In the genomic region with DNA sequence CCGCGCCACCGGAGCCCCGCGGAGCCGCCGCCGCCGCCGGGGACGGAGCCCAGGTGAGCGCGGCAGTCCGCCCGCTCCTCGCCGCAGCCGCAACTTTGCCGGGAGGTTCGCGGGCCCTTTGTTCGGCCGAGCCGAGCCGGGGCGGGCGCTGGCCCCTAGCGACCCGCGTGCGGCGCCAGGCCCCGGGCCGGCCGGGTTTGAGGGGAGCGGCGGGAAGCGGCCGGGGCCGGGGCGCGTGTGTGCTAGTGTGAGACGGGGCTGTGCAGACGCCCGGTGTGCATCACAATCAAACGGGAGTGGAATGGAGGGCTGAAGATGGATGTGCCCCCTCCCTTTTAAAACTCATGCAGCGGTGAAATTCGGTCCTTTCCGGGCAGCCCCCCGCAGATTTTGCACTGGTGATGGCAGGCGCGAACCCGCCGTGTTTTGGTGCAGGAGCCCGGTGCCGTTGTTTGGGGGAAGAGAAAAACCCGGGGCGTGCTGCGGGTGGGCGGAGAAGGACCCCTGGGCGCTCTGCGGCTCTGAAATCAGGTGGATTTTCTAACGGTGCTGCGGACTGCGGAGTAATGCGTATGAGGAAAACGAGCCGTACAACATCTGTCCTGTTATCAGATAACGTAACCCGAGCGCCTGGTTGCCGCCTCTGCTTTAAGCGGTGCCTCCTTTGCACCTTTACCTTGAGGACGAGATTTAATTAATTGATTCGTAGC, we compare ENCODE assay signal across 8 cellular contexts. TPM values are rescaled to one million over a fixed set of nuclear protein-coding genes. Genes with fewer than 3 reads are reported as not detected.
DNase-seq lines count a peak whose midpoint lies in the region; ATAC-seq and TF ChIP-seq lines count a peak whose summit lies in the region.

No MANE protein-coding gene starts in this region.

- intact Hi-C loops in ascending aorta (cut with DNase I): loop anchor here (2.0 to 10.0 kb wide), 8 partner anchors 38 to 635 kb away; no protein-coding TSS in a partner anchor

- peaks cover 0 to 3% (median 0%) of the 10 kb centered on the region in 4 donors for H3K4me1 ChIP-seq in Peyer's patch
- H3K4me1 ChIP-seq in ascending aorta: peaks cover 0 to 22% of the 10 kb centered on the region in 2 donors
- peaks cover 20% of the 10 kb centered on the region; the same call in 1 of the 2 replicates for H3K4me1 ChIP-seq in iPS-20b (ENCODE audit: insufficient read depth, low read length)

- no peak for TF ChIP-seq POLR2A in Peyer's patch (IDR thresholded peaks at IDR 0.05)

- H3K27me3 ChIP-seq in Peyer's patch (no peaks in the 10 kb centered on the region), ascending aorta (no peaks in the 10 kb centered on the region), iPS-20b (ENCODE audit: insufficient read depth, low read length) (peaks cover 52% of the 10 kb centered on the region)

- H3K27ac ChIP-seq in Peyer's patch (peak overlapping the region; percentile 46 to 96 (median 80)), ascending aorta (peak overlapping the region; percentile 12 to 77), iPS-20b (ENCODE audit: low read length) (no peak overlapping the region)

- peak overlapping the region; percentile 82; the same call in 1 of the 2 replicates for H3K9ac ChIP-seq in iPS-20b (ENCODE audit: low read depth, low read length)

- DNase-seq in AG08395 (ENCODE audit: low spot score): peak; percentile 7
- DNase-seq in Peyer's patch: peak; percentile 25 to 57 (median 54)
- DNase-seq in ascending aorta (ENCODE audit: low spot score in 2 of 2): no peak
- DNase-seq in stimulated activated CD4-positive, alpha-beta T cell treated with anti-CD3 and anti-CD28 coated beads, Interleukin-12 subunit alpha, Interleukin-12 subunit beta, amount 100 ng/mL, for 4 hours: peak; percentile 25

- no peaks in the 10 kb centered on the region for H3K9me3 ChIP-seq in Peyer's patch
- H3K9me3 ChIP-seq in ascending aorta: no peaks in the 10 kb centered on the region
- H3K9me3 ChIP-seq in iPS-20b (ENCODE audit: insufficient read depth, low read depth, low read length): no peaks in the 10 kb centered on the region

- peak overlapping the region; percentile 66 to 86 (median 70) for H3K4me3 ChIP-seq in Peyer's patch
- peak overlapping the region; percentile 54 to 81 for H3K4me3 ChIP-seq in ascending aorta
- peak overlapping the region; percentile 89 for H3K4me3 ChIP-seq in iPS-20b (ENCODE audit: low read length)

- no peak for TF ChIP-seq CTCF in Peyer's patch (IDR thresholded peaks at IDR 0.05)
- TF ChIP-seq CTCF in ascending aorta (IDR thresholded peaks at IDR 0.05): no peak

- ATAC-seq in GM21717 (IDR thresholded peaks at IDR 0.05; ENCODE audit: unreplicated experiment) (peak; percentile 17), HG03378 (IDR thresholded peaks at IDR 0.05; ENCODE audit: unreplicated experiment) (no peak), GM18511 (IDR thresholded peaks at IDR 0.05; ENCODE audit: unreplicated experiment) (no peak)

- no peaks in the 10 kb centered on the region for H3K36me3 ChIP-seq in Peyer's patch
- H3K36me3 ChIP-seq in ascending aorta: no peaks in the 10 kb centered on the region
- no peaks in the 10 kb centered on the region for H3K36me3 ChIP-seq in iPS-20b (ENCODE audit: insufficient read depth, low read depth, low read length)

RNA-seq across cellular contexts. Expression of a gene that starts 0.9 kb away (rescaled TPM):
- total RNA-seq in Peyer's patch (10 to 100 TPM in 3 of 4 donors, 1 to 10 TPM in 1; 9.7 to 70.1 (median 23.2) TPM), ascending aorta (25.8 TPM)

Comparison
In these comparisons a context has a peak if more than half of its experiments do, and no peak if none do; other contexts are left out.
1. DNase-seq: peak in AG08395 (single experiment), Peyer's patch (3 of 3) and stimulated activated CD4-positive, alpha-beta T cell treated with anti-CD3 and anti-CD28 coated beads, Interleukin-12 subunit alpha, Interleukin-12 subunit beta, amount 100 ng/mL, for 4 hours (single experiment); none in ascending aorta (0 of 2).
2. Peak in every context shown above with its lines, with median percentiles within 50 percentile points of each other: H3K4me3 ChIP-seq.